34 cellular contexts compared by ENCODE assay signal in the genomic region with DNA sequence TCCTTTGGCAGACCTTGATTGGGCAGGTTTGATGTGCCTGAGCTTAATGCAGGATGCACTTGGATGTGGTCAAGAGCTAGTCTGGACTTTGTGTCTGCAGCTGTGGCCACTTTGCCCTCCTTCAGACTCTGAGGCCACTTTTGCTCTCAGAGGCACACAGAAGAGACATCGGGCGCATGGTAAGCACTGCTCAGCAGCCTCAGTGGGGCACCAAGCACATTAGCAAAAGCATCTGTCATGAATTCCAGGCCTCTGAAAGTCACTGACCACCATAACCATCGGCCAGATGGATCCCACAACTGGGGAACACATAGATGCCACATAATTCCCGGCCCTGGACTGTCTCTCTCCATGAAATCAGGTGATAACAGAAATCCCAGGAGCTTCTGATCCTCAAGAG. TPM values are rescaled to one million over a fixed set of nuclear protein-coding genes. Genes with fewer than 3 reads are reported as not detected.
"Had no signal": no experiment of that assay in that cellular context is flagged by ENCODE, and none has a peak within 500 bp of the region (broad histone marks: within the 10 kb centered on the region; RNA-seq: fewer than 3 reads in every experiment).

No MANE protein-coding gene starts in this region.

- H3K36me3 ChIP-seq: gastrocnemius medialis, left lung had no signal

- DNase-seq: colonic mucosa; cortex of kidney; effector CD8-positive, alpha-beta T cell; effector memory CD8-positive, alpha-beta T cell; endodermal cell; erythroblast; esophagus squamous epithelium; foreskin fibroblast; foreskin melanocyte; gastrocnemius medialis; glutamatergic neuron; head of caudate nucleus; heart right ventricle; hippocampal formation; left cardiac atrium; left lung; left ventricle myocardium superior; lower lobe of right lung; mesenchymal stem cell; midbrain; naive B cell had no signal

- H3K9me3 ChIP-seq: colonic mucosa, esophagus squamous epithelium, gastrocnemius medialis, left lung, lower lobe of right lung had no signal

- H3K27ac ChIP-seq: colonic mucosa, epithelial cell of prostate, esophagus squamous epithelium, gastrocnemius medialis, heart right ventricle, left lung, lower lobe of right lung had no signal

- H3K27me3 ChIP-seq: colonic mucosa, esophagus squamous epithelium, gastrocnemius medialis, heart right ventricle, left lung had no signal

- H3K4me3 ChIP-seq: colonic mucosa, esophagus squamous epithelium, gastrocnemius medialis, heart right ventricle, left lung, lower lobe of right lung had no signal

- FAIRE-seq: endometrium, islet of Langerhans, keratinocyte had no signal

- H3K4me1 ChIP-seq: colonic mucosa, left lung, lower lobe of right lung had no signal

- ATAC-seq: effector memory CD8-positive, alpha-beta T cell; esophagus mucosa; gastrocnemius medialis; heart right ventricle; left cardiac atrium; left lung; left ventricle myocardium superior; lower lobe of right lung had no signal

RNA-seq across cellular contexts. Expression of a gene that starts 40.1 kb away (rescaled TPM):
- total RNA-seq: colonic mucosa, dermis microvascular lymphatic vessel endothelial cell, endodermal cell, esophagus mucosa, esophagus squamous epithelium, gastrocnemius medialis, glomerular endothelial cell, heart right ventricle, kidney epithelial cell, left cardiac atrium, left lung, left ventricle myocardium superior, lower leg skin, lower lobe of right lung, lung microvascular endothelial cell, mesenteric fat pad, mononuclear cell, mucosa of gallbladder had no signal
- polyA plus RNA-seq: heart right ventricle, keratinocyte had no signal
